ENCODE assay signal across 20 cellular contexts in the genomic region with DNA sequence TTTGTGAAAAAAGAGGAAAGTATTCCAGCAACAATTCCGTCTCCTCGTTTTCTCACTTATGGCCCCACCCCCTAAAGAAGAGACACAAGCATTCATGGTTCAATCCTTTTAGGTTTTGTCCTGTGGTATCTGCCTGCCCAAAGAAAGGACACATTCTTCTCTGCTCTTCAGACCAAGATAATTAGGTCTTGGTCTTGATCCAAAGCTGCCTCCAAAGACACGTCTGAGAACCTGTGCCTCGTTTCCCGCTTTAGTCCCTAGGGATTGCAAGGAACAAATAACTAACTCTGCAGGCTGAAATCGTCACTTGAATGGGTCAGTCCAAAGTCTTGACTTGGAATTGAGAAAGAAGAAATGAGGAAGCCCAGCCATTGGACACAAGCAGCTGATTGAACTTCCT.
A peak's percentile ranks its signal among the peaks of the same experiment; 100 is the strongest.
DNase-seq lines count a peak whose midpoint lies in the region; TF ChIP-seq lines count a peak whose summit lies in the region.
"Had no signal": no experiment of that assay in that cellular context is flagged by ENCODE, and none has a peak within 500 bp of the region (broad histone marks: within the 10 kb centered on the region; RNA-seq: fewer than 3 reads in every experiment).

No MANE protein-coding gene starts in this region.

- 0 out of 2 replicates have a peak overlapping the region, but pooled peaks have one; percentile 46 for H2AFZ ChIP-seq in PC-9

- no peak for TF ChIP-seq CTCF in PC-9 (conservative IDR thresholded peaks at IDR 0.05)

- H3K4me1 ChIP-seq in PC-9 (replicated peaks; ENCODE audit: insufficient read depth): no peaks in the 10 kb centered on the region
- H3K4me1 ChIP-seq: BLaER1 treated with 17β-estradiol and CSF1 and Interleukin-3, amounts not matched to agents 10 nM and 100 nM had no signal

- no peaks in the 10 kb centered on the region for H3K9me3 ChIP-seq in PC-9 (ENCODE audit: insufficient read depth, low read depth)
- H3K9me3 ChIP-seq: BLaER1 treated with 17β-estradiol and CSF1 and Interleukin-3, amounts not matched to agents 10 nM and 100 nM had no signal

- H3K36me3 ChIP-seq in PC-9 (ENCODE audit: low read depth): no peaks in the 10 kb centered on the region
- H3K36me3 ChIP-seq: BLaER1 treated with 17β-estradiol and CSF1 and Interleukin-3, amounts not matched to agents 10 nM and 100 nM had no signal

- no peaks in the 10 kb centered on the region for H4K20me1 ChIP-seq in PC-9 (ENCODE audit: insufficient read depth)
- H4K20me1 ChIP-seq: BLaER1 treated with 17β-estradiol and CSF1 and Interleukin-3, amounts not matched to agents 10 nM and 100 nM had no signal

- no TSS peak for BruUV-seq in PC-9 (replicated peaks; lab: Mats Ljungman, UMichigan)

- DNase-seq in COLO829 (ENCODE audit: low spot score) (peak; percentile 84), PC-9 (no peak), NCI-H2029 (lab: John Stamatoyannopoulos, UW) (no peak), NOMO-1 treated with DMSO at 0.1 percent for 48 hours (lab: John Stamatoyannopoulos, UW; ENCODE audit: unreplicated experiment) (no peak)
- DNase-seq in activated T-cell treated with anti-CD3 and anti-CD28 coated beads, Interleukin-2, amount 50 U/mL, for 48 hours: no peak
- DNase-seq: 8988T; AML-193; CD4-positive, alpha-beta T cell; CD8-positive, alpha-beta T cell; COR-L47; DMS 273 treated with DMSO at 0.1 percent for 48 hours; DMS153; DMS53; DMS79; DND-41; EL; GDM1 had no signal

- intact Hi-C loops in PC-9 (cut with micrococcal nuclease; ENCODE audit: unreplicated experiment): no loop called here

- H3K4me3 ChIP-seq in PC-9: no peak overlapping the region
- H3K4me3 ChIP-seq: BLaER1 treated with 17β-estradiol and CSF1 and Interleukin-3, amounts not matched to agents 10 nM and 100 nM; GM12878 had no signal

- H3K27me3 ChIP-seq in PC-9 (ENCODE audit: insufficient read depth, low read depth): no peaks in the 10 kb centered on the region
- H3K27me3 ChIP-seq: BLaER1 treated with 17β-estradiol and CSF1 and Interleukin-3, amounts not matched to agents 10 nM and 100 nM had no signal

- POLR2A ChIA-PET in PC-9 (lab: Charles Lee; ENCODE audit: unreplicated experiment): no interaction called here

- H3K4me2 ChIP-seq in PC-9: no peak overlapping the region
- H3K4me2 ChIP-seq: BLaER1 treated with 17β-estradiol and CSF1 and Interleukin-3, amounts not matched to agents 10 nM and 100 nM had no signal

- H3F3A ChIP-seq in PC-9 (ENCODE audit: insufficient read depth, low read depth): no peaks in the 10 kb centered on the region

- H3K27ac ChIP-seq in PC-9: no peak overlapping the region
- H3K27ac ChIP-seq: BLaER1 treated with 17β-estradiol and CSF1 and Interleukin-3, amounts not matched to agents 10 nM and 100 nM; C4-2B had no signal

- H3K79me2 ChIP-seq in PC-9 (ENCODE audit: low read depth): no peaks in the 10 kb centered on the region

- CTCF ChIA-PET in PC-9 (lab: Charles Lee): interaction anchor here (0.6 kb wide), 1 partner anchor 1214 kb away, joined by 13 read pairs; no protein-coding TSS in a partner anchor

- H3K9me2 ChIP-seq in PC-9 (ENCODE audit: insufficient read depth): no peaks in the 10 kb centered on the region
